ENCODE assay signal across 23 cellular contexts in the genomic region with DNA sequence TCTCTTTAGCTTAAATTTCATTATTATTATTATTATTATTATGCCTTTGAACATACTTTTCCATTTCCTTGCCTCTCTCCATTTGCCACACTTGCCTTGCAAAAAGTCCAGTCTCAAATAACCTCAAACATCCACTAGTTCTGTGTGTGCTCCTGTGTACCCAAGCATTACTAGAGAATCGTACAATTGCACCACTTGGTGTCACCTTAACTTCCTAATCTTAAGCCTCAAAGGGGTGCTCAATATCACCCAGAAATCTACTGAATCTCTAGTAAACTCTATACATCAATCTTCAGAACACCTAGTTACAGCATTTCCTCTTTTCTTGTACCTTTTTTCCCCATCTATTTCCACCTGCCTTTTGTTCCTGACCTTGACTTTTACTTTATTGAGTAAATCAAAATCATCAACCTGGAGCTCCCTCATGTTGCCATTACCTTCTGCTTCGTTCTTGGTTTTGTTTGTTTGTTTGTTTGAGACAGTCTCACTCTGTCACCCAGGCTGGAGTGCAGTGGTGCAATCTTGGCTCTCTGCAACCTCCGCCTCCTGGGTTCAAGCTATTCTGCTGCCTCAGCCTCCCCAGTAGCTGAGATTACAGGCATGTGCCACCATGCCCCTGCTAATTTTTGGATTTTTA. TPM values are rescaled to one million over a fixed set of nuclear protein-coding genes. Genes with fewer than 3 reads are reported as not detected.
A peak's percentile ranks its signal among the peaks of the same experiment; 100 is the strongest.
DNase-seq lines count a peak whose midpoint lies in the region; ATAC-seq, FAIRE-seq and TF ChIP-seq lines count a peak whose summit lies in the region.
"Had no signal": no experiment of that assay in that cellular context is flagged by ENCODE, and none has a peak within 500 bp of the region (broad histone marks: within the 10 kb centered on the region; RNA-seq: fewer than 3 reads in every experiment).

No MANE protein-coding gene starts in this region.

- BruUV-seq in K562 (replicated peaks; lab: Mats Ljungman, UMichigan) = no TSS peak

- peaks cover 2% of the 10 kb centered on the region for H3K27me3 Mint-ChIP-seq in activated CD8-positive, alpha-beta memory T cell treated with anti-CD3 and anti-CD28 coated beads, Interleukin-2, amount 10 ng/mL, durations not matched to agents 7 days and 5 days
- no peaks in the 10 kb centered on the region for H3K27me3 Mint-ChIP-seq in CD4-positive, alpha-beta memory T cell
- H3K27me3 Mint-ChIP-seq: B cell had no signal

- intact Hi-C loops in CD4-positive, alpha-beta memory T cell (cut with micrococcal nuclease) = loop anchor here (5.0 kb wide), 1 partner anchor 39 kb away; no protein-coding TSS in a partner anchor
- intact Hi-C loops in K562 (cut with micrococcal nuclease) = no loop called here

- no peak overlapping the region for H3K27ac ChIP-seq in CD4-positive, alpha-beta memory T cell (ENCODE audit: low read depth, low read length)
- H3K27ac ChIP-seq in OCI-LY3 (ENCODE audit: low read length) (no peak overlapping the region), K562 (ENCODE audit: extremely low read depth, low read depth, low read length) (no peak overlapping the region), right atrium auricular region (no peak overlapping the region)
- H3K27ac ChIP-seq: A549, Peyer's patch, SJSA1 had no signal

- H3K9me3 ChIP-seq in CD4-positive, alpha-beta memory T cell (ENCODE audit: control insufficient read depth in 1 of 2, low read length in 2 of 2) = no peaks in the 10 kb centered on the region
- H3K9me3 ChIP-seq in OCI-LY3 (ENCODE audit: insufficient read depth, low read length) (no peaks in the 10 kb centered on the region), K562 (replicated peaks; ENCODE audit: control insufficient read depth, insufficient read depth, low read depth, low read length) (no peaks in the 10 kb centered on the region), right atrium auricular region (no peaks in the 10 kb centered on the region)
- H3K9me3 ChIP-seq: A549, Peyer's patch, SJSA1 had no signal

- no peak for TF ChIP-seq RAD21 in K562 (CRISPR knock-in tag; conservative IDR thresholded peaks at IDR 0.05 in 1 of 2, IDR thresholded peaks at IDR 0.05 in 1 of 2)

- H3K36me3 ChIP-seq in CD4-positive, alpha-beta memory T cell (ENCODE audit: insufficient read depth, low read length) = no peaks in the 10 kb centered on the region
- H3K36me3 ChIP-seq in OCI-LY3 (replicated peaks; ENCODE audit: low read depth, low read length) (no peaks in the 10 kb centered on the region), K562 (ENCODE audit: control insufficient read depth, insufficient read depth, low read length) (no peaks in the 10 kb centered on the region), right atrium auricular region (no peaks in the 10 kb centered on the region)
- H3K36me3 ChIP-seq: Peyer's patch, SJSA1 had no signal

- peaks cover 65% of the 10 kb centered on the region for H3K4me1 Mint-ChIP-seq in activated CD8-positive, alpha-beta memory T cell treated with anti-CD3 and anti-CD28 coated beads, Interleukin-2, amount 10 ng/mL, durations not matched to agents 7 days and 5 days
- peaks cover 34 to 76% (median 55%) of the 10 kb centered on the region in 4 donors for H3K4me1 Mint-ChIP-seq in CD4-positive, alpha-beta memory T cell

- peaks cover 68% of the 10 kb centered on the region for H3K4me1 ChIP-seq in CD4-positive, alpha-beta memory T cell (ENCODE audit: insufficient read depth, low read length)
- H3K4me1 ChIP-seq in OCI-LY3 (ENCODE audit: low read length) (peaks cover 40% of the 10 kb centered on the region), K562 (replicated peaks in 1 of 2; ENCODE audit: control insufficient read depth in 2 of 2, insufficient read depth in 2 of 2, low read length in 2 of 2) (peaks cover 0 to 4% of the 10 kb centered on the region in 2 experiments; a peak in 2 of 5 replicates), right atrium auricular region (no peaks in the 10 kb centered on the region)
- H3K4me1 ChIP-seq: SJSA1 had no signal

- H3K9me1 ChIP-seq in K562 (ENCODE audit: control insufficient read depth, insufficient read depth, low read length) = no peaks in the 10 kb centered on the region

- no peak overlapping the region for H3K4me3 Mint-ChIP-seq in activated CD8-positive, alpha-beta memory T cell treated with anti-CD3 and anti-CD28 coated beads, Interleukin-2, amount 10 ng/mL, durations not matched to agents 7 days and 5 days
- H3K4me3 Mint-ChIP-seq in CD4-positive, alpha-beta memory T cell = peak overlapping the region in 4 of 8 donors; percentile 7 to 47 (median 16)
- H3K4me3 Mint-ChIP-seq: B cell, CD14-positive monocyte had no signal

- H3K79me2 ChIP-seq in OCI-LY3 (ENCODE audit: low read length) = no peaks in the 10 kb centered on the region
- no peaks in the 10 kb centered on the region for H3K79me2 ChIP-seq in K562 (ENCODE audit: control insufficient read depth, insufficient read depth, low read length)

- no peak for ATAC-seq in activated CD8-positive, alpha-beta memory T cell treated with anti-CD3 and anti-CD28 coated beads, Interleukin-2, amount 10 ng/mL, durations not matched to agents 7 days and 5 days
- ATAC-seq in K562 = no peak
- ATAC-seq: A549, HCT116 had no signal

- in situ Hi-C loops in K562 (cut with MboI) = no loop called here

- peak; percentile 8; the same call in 1 of the 2 replicates for TF ChIP-seq CTCF in OCI-LY3 (IDR thresholded peaks at IDR 0.05; ENCODE audit: low read depth, low read length)
- no peak for TF ChIP-seq CTCF in K562 (IDR thresholded peaks at IDR 0.05 in 2 of 3, conservative IDR thresholded peaks at IDR 0.05 in 1 of 3; ENCODE audit: insufficient read depth in 2 of 3, low read depth in 1 of 3, low read length in 3 of 3)
- no peak for TF ChIP-seq CTCF in right atrium auricular region (IDR thresholded peaks at IDR 0.05)

- H2AFZ ChIP-seq in OCI-LY3 (ENCODE audit: low read depth, low read length) (peak overlapping the region; percentile 8; the same call in 1 of the 2 replicates), K562 (ENCODE audit: low read depth, low read length) (peak overlapping the region; percentile 27; the same call in 1 of the 2 replicates)

- H3K9me3 Mint-ChIP-seq in activated CD8-positive, alpha-beta memory T cell treated with anti-CD3 and anti-CD28 coated beads, Interleukin-2, amount 10 ng/mL, durations not matched to agents 7 days and 5 days (ENCODE audit: low read depth) = no peaks in the 10 kb centered on the region
- H3K9me3 Mint-ChIP-seq in CD4-positive, alpha-beta memory T cell = no peaks in the 10 kb centered on the region
- H3K9me3 Mint-ChIP-seq: CD14-positive monocyte had no signal

- H3K9ac ChIP-seq in OCI-LY3 (ENCODE audit: low read length) (no peak overlapping the region), K562 (ENCODE audit: insufficient read depth in 1 of 2, low read depth in 2 of 2, low read length in 2 of 2) (no peak overlapping the region)

- FAIRE-seq in K562 (lab: Jason Lieb, UNC) = no peak
- FAIRE-seq: A549, H1 had no signal

- H3K27ac Mint-ChIP-seq in activated CD8-positive, alpha-beta memory T cell treated with anti-CD3 and anti-CD28 coated beads, Interleukin-2, amount 10 ng/mL, durations not matched to agents 7 days and 5 days = peak overlapping the region; percentile 67
- peak overlapping the region in 5 of 7 donors; percentile 2 to 92 (median 76) for H3K27ac Mint-ChIP-seq in CD4-positive, alpha-beta memory T cell

- H3K4me2 ChIP-seq in OCI-LY3 (ENCODE audit: low read length) (no peak overlapping the region), K562 (ENCODE audit: insufficient read depth, low read length) (no peak overlapping the region)
- H3K4me2 ChIP-seq: A549 had no signal

- TF ChIP-seq EP300 in K562 (IDR thresholded peaks at IDR 0.05; ENCODE audit: low read length) = no peak

- no peak for TF ChIP-seq POLR2A in K562 (conservative IDR thresholded peaks at IDR 0.05)

- H3K4me3 ChIP-seq in CD4-positive, alpha-beta memory T cell (ENCODE audit: low read length in 2 of 2) = no peak overlapping the region
- H3K4me3 ChIP-seq in OCI-LY3 (ENCODE audit: low read length) (no peak overlapping the region), K562 (no peak overlapping the region), right atrium auricular region (no peak overlapping the region)
- H3K4me3 ChIP-seq: A549, Peyer's patch, SJSA1 had no signal

- POLR2A ChIA-PET in CD4-positive, alpha-beta memory T cell (lab: Charles Lee; ENCODE audit: partially characterized antibody) = interaction anchor here (0.5 to 6.1 kb wide), 9 partner anchors 8 to 281 kb away, joined by 3 to 74 read pairs (median 3); partner anchors contain the start of gene SOS1
- POLR2A ChIA-PET in K562 (lab: Yijun Ruan, JAX) = interaction anchor here (1.2 kb wide), 1 partner anchor 9 kb away, joined by 3 read pairs; no protein-coding TSS in a partner anchor

- no peaks in the 10 kb centered on the region for H3K27me3 ChIP-seq in CD4-positive, alpha-beta memory T cell (ENCODE audit: insufficient read depth, low read length)
- H3K27me3 ChIP-seq in OCI-LY3 (ENCODE audit: low read depth, low read length) = no peaks in the 10 kb centered on the region
- no peaks in the 10 kb centered on the region for H3K27me3 ChIP-seq in K562 (ENCODE audit: control insufficient read depth in 2 of 2, insufficient read depth in 2 of 2, low read length in 2 of 2)
- no peaks in the 10 kb centered on the region for H3K27me3 ChIP-seq in right atrium auricular region
- H3K27me3 ChIP-seq: Peyer's patch, SJSA1 had no signal

- no peaks in the 10 kb centered on the region for H4K20me1 ChIP-seq in OCI-LY3 (ENCODE audit: insufficient read depth, low read length)
- H4K20me1 ChIP-seq in K562 (replicated peaks; ENCODE audit: control insufficient read depth, insufficient read depth, low read length) = no peaks in the 10 kb centered on the region

- CTCF ChIA-PET in activated CD8-positive, alpha-beta memory T cell treated with anti-CD3 and anti-CD28 coated beads, Interleukin-2, amount 10 ng/mL, durations not matched to agents 7 days and 5 days (lab: Charles Lee) = interaction anchor here (0.6 to 3.1 kb wide), 9 partner anchors 8 to 186 kb away, joined by 3 to 22 read pairs (median 3); partner anchors contain the start of gene SOS1
- CTCF ChIA-PET in CD4-positive, alpha-beta memory T cell (lab: Charles Lee; ENCODE audit: partially characterized antibody) = interaction anchor here (0.9 to 3.4 kb wide), 6 partner anchors 9 to 95 kb away, joined by 3 to 30 read pairs (median 8); partner anchors contain the start of gene SOS1
- CTCF ChIA-PET in K562 (lab: Yijun Ruan, JAX; ENCODE audit: low intra/inter-chr PET ratio) = no interaction called here

- peaks cover 6% of the 10 kb centered on the region for H3K36me3 Mint-ChIP-seq in activated CD8-positive, alpha-beta memory T cell treated with anti-CD3 and anti-CD28 coated beads, Interleukin-2, amount 10 ng/mL, durations not matched to agents 7 days and 5 days
- no peaks in the 10 kb centered on the region for H3K36me3 Mint-ChIP-seq in CD4-positive, alpha-beta memory T cell
- H3K36me3 Mint-ChIP-seq: CD14-positive monocyte had no signal

- no peak for DNase-seq in activated CD8-positive, alpha-beta memory T cell treated with anti-CD3 and anti-CD28 coated beads, Interleukin-2, amount 10 ng/mL, durations not matched to agents 7 days and 5 days
- no peak for DNase-seq in activated CD8-positive, alpha-beta memory T cell treated with anti-CD3 and anti-CD28 coated beads for 24 hours
- DNase-seq in CD4-positive, alpha-beta memory T cell = no peak
- no peak for DNase-seq in K562 (ENCODE audit: extremely low read depth in 1 of 4, low spot score in 3 of 4)
- no peak for DNase-seq in right atrium auricular region (ENCODE audit: low spot score)
- DNase-seq in NCI-H1436 treated with DMSO at 0.1 percent for 48 hours (lab: John Stamatoyannopoulos, UW) = no peak
- DNase-seq: COR-L47; DMS79; MM.1S; NCI-H1048; NCI-H1417 treated with DMSO at 0.1 percent for 48 hours; NCI-H187 treated with DMSO at 0.1 percent for 48 hours; NCI-H2107; NCI-H748 treated with DMSO at 0.1 percent for 48 hours; NK-92 treated with Interleukin-12 subunit alpha and Interleukin-12 subunit beta, amount 100 ng/mL, for 24 hours; Peyer's patch had no signal

- 57% methylated on average over 3 of the region's 3 CpGs for WGBS in K562 (ENCODE audit: insufficient coverage, low coverage, missing lambda C conversion rate)

RNA-seq across cellular contexts. Expression of gene SOS1, which starts 12.5 kb away (rescaled TPM):
- 100 to 1,000 TPM; 134 to 186 TPM for total RNA-seq in activated CD8-positive, alpha-beta memory T cell treated with anti-CD3 and anti-CD28 coated beads, Interleukin-2, amount 10 ng/mL, durations not matched to agents 7 days and 5 days
- 100 to 1,000 TPM in 1 of 2 experiments, 10 to 100 TPM in 1; 94.4 to 103 TPM for total RNA-seq in CD4-positive, alpha-beta memory T cell
- 10 to 100 TPM in 1 of 2 donors, 1 to 10 TPM in 1; 5.7 to 25.6 TPM for polyA plus RNA-seq in CD4-positive, alpha-beta memory T cell
- total RNA-seq in K562 (2011; cell fraction: chromatin; rRNA removed; ENCODE audit: low replicate concordance) = 26.1 and 163 TPM in 2 replicates
- 8.8 and 15.8 TPM in 2 replicates for total RNA-seq in K562 (2011; cell fraction: nucleolus; rRNA removed)
- 38.1 and 53.0 TPM in 2 replicates for total RNA-seq in K562 (2011; cell fraction: nucleoplasm; rRNA removed)
- total RNA-seq in K562 (2014; rRNA removed) (6.3 and 7.6 TPM in 2 replicates), K562 (2014; rRNA removed; fragmentation: Illumina TruSeq; extraction: Trizol) (16.3 and 17.9 TPM in 2 replicates), K562 (2015; rRNA removed; fragmentation: Illumina TruSeq; extraction: Trizol) (20.1 and 21.6 TPM in 2 replicates), K562 (2021) (23.1 and 23.8 TPM in 2 replicates), right atrium auricular region (10 to 100 TPM; 15.3 to 21.3 TPM)
- polyA plus RNA-seq in K562 (2011; rRNA removed) (27.1 and 27.9 TPM in 2 replicates), K562 (2014; fragmentation: Illumina TruSeq; extraction: Trizol) (24.5 and 26.8 TPM in 2 replicates), K562 (2014; fragmentation: Nextera tagmentation; extraction: Ambion mirVana) (1 to 10 TPM; 2.5 to 4.0 TPM), K562 (2014; rRNA removed) (10.9 and 12.1 TPM in 2 replicates)
- 16.0 and 30.7 TPM in 2 replicates for polyA plus RNA-seq in K562 (2011; cell fraction: cytosol; rRNA removed)
- 61.3 and 78.0 TPM in 2 replicates for polyA plus RNA-seq in K562 (2011; cell fraction: nucleus; rRNA removed)
- 13.2 and 16.3 TPM in 2 replicates for polyA plus RNA-seq in K562 (2012)
- polyA minus RNA-seq in K562 (2011; rRNA and poly(A)+ RNA removed) = 80.6 and 96.0 TPM in 2 replicates
- 15.1 and 17.0 TPM in 2 replicates for polyA minus RNA-seq in K562 (2011; cell fraction: cytosol; rRNA and poly(A)+ RNA removed)
- 52.2 and 93.1 TPM in 2 replicates for polyA minus RNA-seq in K562 (2011; cell fraction: nucleus; rRNA and poly(A)+ RNA removed)
